Comparison of ENCODE assay signal across 15 cellular contexts in genomic region chr6:160031442-160031841, GRCh38.
A peak's percentile ranks its signal among the peaks of the same experiment; 100 is the strongest.
DNase-seq lines count a peak whose midpoint lies in the region; ATAC-seq and TF ChIP-seq lines count a peak whose summit lies in the region.
"Had no signal": no experiment of that assay in that cellular context is flagged by ENCODE, and none has a peak within 500 bp of the region (broad histone marks: within the 10 kb centered on the region; RNA-seq: fewer than 3 reads in every experiment).

No MANE protein-coding gene starts in this region.

- peaks cover 54% of the 10 kb centered on the region for H3K36me3 Mint-ChIP-seq in activated naive CD8-positive, alpha-beta T cell treated with anti-CD3 and anti-CD28 coated beads, Interleukin-2, amount 10 ng/mL, durations not matched to agents 7 days and 5 days
- H3K36me3 Mint-ChIP-seq in activated naive CD8-positive, alpha-beta T cell treated with anti-CD3 and anti-CD28 coated beads for 36 hours: peaks cover 46% of the 10 kb centered on the region
- peaks cover 21 to 70% (median 38%) of the 10 kb centered on the region in 3 donors for H3K36me3 Mint-ChIP-seq in immature natural killer cell
- H3K36me3 Mint-ChIP-seq in stimulated activated naive B cell treated with anti-CD40 and anti-IgM and Interleukin-4, amounts not matched to agents 10 μg/mL and 1 μg/mL and 100 μg/mL, for 72 hours: peaks cover 52 to 83% of the 10 kb centered on the region in 2 donors

- DNase-seq in activated naive CD8-positive, alpha-beta T cell treated with anti-CD3 and anti-CD28 coated beads, Interleukin-2, amount 10 ng/mL, durations not matched to agents 7 days and 5 days: no peak
- DNase-seq in activated naive CD8-positive, alpha-beta T cell treated with anti-CD3 and anti-CD28 coated beads for 36 hours: no peak
- DNase-seq in astrocyte of the hippocampus (ENCODE audit: low read depth, low spot score) (peak; percentile 40), immature natural killer cell (no peak), BE2C (no peak)
- no peak for DNase-seq in stimulated activated naive B cell treated with anti-CD40 and anti-IgM and Interleukin-4, amounts not matched to agents 10 μg/mL and 1 μg/mL and 100 μg/mL, for 72 hours
- DNase-seq in effector CD8-positive, alpha-beta T cell (lab: John Stamatoyannopoulos, UW): no peak
- DNase-seq: COR-L47; hypothalamus; naive B cell; NCI-H2107; NCI-H748 treated with DMSO at 0.1 percent for 48 hours; stimulated activated CD4-positive, alpha-beta T cell treated with anti-CD3 and anti-CD28 coated beads, Interleukin-2, amount 100 ng/mL, for 48 hours had no signal

- H3K4me1 ChIP-seq in BE2C: no peaks in the 10 kb centered on the region

- no peaks in the 10 kb centered on the region for H3K27me3 ChIP-seq in BE2C
- H3K27me3 ChIP-seq: tibial nerve had no signal

- POLR2A ChIA-PET in activated naive CD8-positive, alpha-beta T cell treated with anti-CD3 and anti-CD28 coated beads, Interleukin-2, amount 10 ng/mL, durations not matched to agents 7 days and 5 days (lab: Charles Lee): no interaction called here

- no peak overlapping the region for H3K4me3 ChIP-seq in BE2C (ENCODE audit: low read depth, low read length)
- H3K4me3 ChIP-seq: tibial nerve had no signal

- no peak overlapping the region for H3K4me3 Mint-ChIP-seq in activated naive CD8-positive, alpha-beta T cell treated with anti-CD3 and anti-CD28 coated beads, Interleukin-2, amount 10 ng/mL, durations not matched to agents 7 days and 5 days
- H3K4me3 Mint-ChIP-seq in activated naive CD8-positive, alpha-beta T cell treated with anti-CD3 and anti-CD28 coated beads for 36 hours: no peak overlapping the region
- no peak overlapping the region for H3K4me3 Mint-ChIP-seq in immature natural killer cell
- no peak overlapping the region for H3K4me3 Mint-ChIP-seq in stimulated activated naive B cell treated with anti-CD40 and anti-IgM and Interleukin-4, amounts not matched to agents 10 μg/mL and 1 μg/mL and 100 μg/mL, for 72 hours

- H3K27ac Mint-ChIP-seq in activated naive CD8-positive, alpha-beta T cell treated with anti-CD3 and anti-CD28 coated beads, Interleukin-2, amount 10 ng/mL, durations not matched to agents 7 days and 5 days: peak overlapping the region; percentile 10
- H3K27ac Mint-ChIP-seq in activated naive CD8-positive, alpha-beta T cell treated with anti-CD3 and anti-CD28 coated beads for 36 hours: no peak overlapping the region
- H3K27ac Mint-ChIP-seq in immature natural killer cell: peak overlapping the region; percentile 5 to 79 (median 59)
- peak overlapping the region; percentile 5 for H3K27ac Mint-ChIP-seq in stimulated activated naive B cell treated with anti-CD40 and anti-IgM and Interleukin-4, amounts not matched to agents 10 μg/mL and 1 μg/mL and 100 μg/mL, for 72 hours

- H3K27me3 Mint-ChIP-seq in activated naive CD8-positive, alpha-beta T cell treated with anti-CD3 and anti-CD28 coated beads, Interleukin-2, amount 10 ng/mL, durations not matched to agents 7 days and 5 days: no peaks in the 10 kb centered on the region
- no peaks in the 10 kb centered on the region for H3K27me3 Mint-ChIP-seq in activated naive CD8-positive, alpha-beta T cell treated with anti-CD3 and anti-CD28 coated beads for 36 hours
- peaks cover 0 to 5% (median 2%) of the 10 kb centered on the region in 3 donors for H3K27me3 Mint-ChIP-seq in immature natural killer cell (ENCODE audit: low read depth in 3 of 3)
- no peaks in the 10 kb centered on the region for H3K27me3 Mint-ChIP-seq in stimulated activated naive B cell treated with anti-CD40 and anti-IgM and Interleukin-4, amounts not matched to agents 10 μg/mL and 1 μg/mL and 100 μg/mL, for 72 hours
- H3K27me3 Mint-ChIP-seq: naive B cell had no signal

- ATAC-seq in activated naive CD8-positive, alpha-beta T cell treated with anti-CD3 and anti-CD28 coated beads, Interleukin-2, amount 10 ng/mL, durations not matched to agents 7 days and 5 days (ENCODE audit: low read depth): no peak
- no peak for ATAC-seq in stimulated activated naive B cell treated with anti-CD40 and anti-IgM and Interleukin-4, amounts not matched to agents 10 μg/mL and 1 μg/mL and 100 μg/mL, for 72 hours (replicated peaks)
- no peak for ATAC-seq in HG03432 (IDR thresholded peaks at IDR 0.05; ENCODE audit: unreplicated experiment)

- no peaks in the 10 kb centered on the region for H3K9me3 Mint-ChIP-seq in activated naive CD8-positive, alpha-beta T cell treated with anti-CD3 and anti-CD28 coated beads, Interleukin-2, amount 10 ng/mL, durations not matched to agents 7 days and 5 days
- no peaks in the 10 kb centered on the region for H3K9me3 Mint-ChIP-seq in activated naive CD8-positive, alpha-beta T cell treated with anti-CD3 and anti-CD28 coated beads for 36 hours
- H3K9me3 Mint-ChIP-seq in immature natural killer cell: no peaks in the 10 kb centered on the region
- peaks cover 0 to 2% of the 10 kb centered on the region in 2 donors for H3K9me3 Mint-ChIP-seq in stimulated activated naive B cell treated with anti-CD40 and anti-IgM and Interleukin-4, amounts not matched to agents 10 μg/mL and 1 μg/mL and 100 μg/mL, for 72 hours
- H3K9me3 Mint-ChIP-seq: naive B cell had no signal

- no peaks in the 10 kb centered on the region for H3K9me3 ChIP-seq in BE2C
- H3K9me3 ChIP-seq: tibial nerve had no signal

- H3K36me3 ChIP-seq in BE2C: peaks cover 40% of the 10 kb centered on the region

- TF ChIP-seq CTCF in BE2C (IDR thresholded peaks at IDR 0.05; ENCODE audit: low read depth, low read length): no peak

- H3K4me1 Mint-ChIP-seq in activated naive CD8-positive, alpha-beta T cell treated with anti-CD3 and anti-CD28 coated beads, Interleukin-2, amount 10 ng/mL, durations not matched to agents 7 days and 5 days: peaks cover 14% of the 10 kb centered on the region
- peaks cover 14% of the 10 kb centered on the region for H3K4me1 Mint-ChIP-seq in activated naive CD8-positive, alpha-beta T cell treated with anti-CD3 and anti-CD28 coated beads for 36 hours
- peaks cover 18 to 78% of the 10 kb centered on the region in 2 donors for H3K4me1 Mint-ChIP-seq in immature natural killer cell
- H3K4me1 Mint-ChIP-seq in stimulated activated naive B cell treated with anti-CD40 and anti-IgM and Interleukin-4, amounts not matched to agents 10 μg/mL and 1 μg/mL and 100 μg/mL, for 72 hours: peaks cover 25 to 44% of the 10 kb centered on the region in 2 donors
